ENCODE assay signal across 17 cellular contexts in genomic region chr20:42219005-42219404, GRCh38.
DNase-seq lines count a peak whose midpoint lies in the region; TF ChIP-seq lines count a peak whose summit lies in the region.
"Had no signal": no experiment of that assay in that cellular context is flagged by ENCODE, and none has a peak within 500 bp of the region (broad histone marks: within the 10 kb centered on the region; RNA-seq: fewer than 3 reads in every experiment).

No MANE protein-coding gene starts in this region.

- H3K36me3 Mint-ChIP-seq in endothelial cell (ENCODE audit: low read depth, unreplicated experiment) = peaks cover 8% of the 10 kb centered on the region
- no peaks in the 10 kb centered on the region for H3K36me3 Mint-ChIP-seq in T-helper 2 cell treated with Interferon-gamma antibody and Interleukin-4, amounts not matched to agents 5 μg/mL and 100 μg/mL, for 36 hours (ENCODE audit: low read depth)
- H3K36me3 Mint-ChIP-seq: CD8-positive, alpha-beta T cell; IgD-negative memory B cell had no signal

- H3K27me3 ChIP-seq in WERI-Rb-1 (ENCODE audit: insufficient read depth, low read depth, severe bottlenecking) = no peaks in the 10 kb centered on the region
- H3K27me3 ChIP-seq: BLaER1 treated with 17β-estradiol and CSF1 and Interleukin-3, amounts not matched to agents 10 nM and 100 nM had no signal

- H3K27me3 Mint-ChIP-seq in endothelial cell (ENCODE audit: unreplicated experiment) = peaks cover 4% of the 10 kb centered on the region
- H3K27me3 Mint-ChIP-seq in T-helper 2 cell treated with Interferon-gamma antibody and Interleukin-4, amounts not matched to agents 5 μg/mL and 100 μg/mL, for 36 hours (ENCODE audit: low read depth) = no peaks in the 10 kb centered on the region
- H3K27me3 Mint-ChIP-seq: IgD-negative memory B cell had no signal

- no peaks in the 10 kb centered on the region for H3K36me3 ChIP-seq in HEK293 (ENCODE audit: control insufficient read depth in 2 of 2, insufficient read depth in 1 of 2, low read length in 2 of 2)
- no peaks in the 10 kb centered on the region for H3K36me3 ChIP-seq in WERI-Rb-1
- H3K36me3 ChIP-seq: BLaER1 treated with 17β-estradiol and CSF1 and Interleukin-3, amounts not matched to agents 10 nM and 100 nM; HAP-1 had no signal

- peaks cover 63% of the 10 kb centered on the region for H3K9me3 Mint-ChIP-seq in endothelial cell (ENCODE audit: unreplicated experiment)
- H3K9me3 Mint-ChIP-seq in T-helper 2 cell treated with Interferon-gamma antibody and Interleukin-4, amounts not matched to agents 5 μg/mL and 100 μg/mL, for 36 hours = peaks cover 7% of the 10 kb centered on the region

- H3K4me3 Mint-ChIP-seq in endothelial cell (ENCODE audit: unreplicated experiment) = peak overlapping the region; percentile 31
- H3K4me3 Mint-ChIP-seq in T-helper 2 cell treated with Interferon-gamma antibody and Interleukin-4, amounts not matched to agents 5 μg/mL and 100 μg/mL, for 36 hours = no peak overlapping the region
- H3K4me3 Mint-ChIP-seq: CD8-positive, alpha-beta T cell; IgD-negative memory B cell had no signal

- no peaks in the 10 kb centered on the region for H3K4me1 ChIP-seq in HEK293 (ENCODE audit: control insufficient read depth, insufficient read depth, low read length)
- H3K4me1 ChIP-seq: HAP-1 had no signal

- no peak overlapping the region for H3K27ac Mint-ChIP-seq in endothelial cell (ENCODE audit: unreplicated experiment)
- no peak overlapping the region for H3K27ac Mint-ChIP-seq in T-helper 2 cell treated with Interferon-gamma antibody and Interleukin-4, amounts not matched to agents 5 μg/mL and 100 μg/mL, for 36 hours
- H3K27ac Mint-ChIP-seq: CD8-positive, alpha-beta T cell; IgD-negative memory B cell had no signal

- POLR2A ChIA-PET in HEK293 (lab: Yijun Ruan, JAX) = no interaction called here

- CTCF ChIA-PET in HEK293 (lab: Yijun Ruan, JAX) = no interaction called here

- H3K27ac ChIP-seq in HEK293 (ENCODE audit: extremely low read depth, low read depth, low read length) (no peak overlapping the region), WERI-Rb-1 (no peak overlapping the region)
- H3K27ac ChIP-seq: BLaER1 treated with 17β-estradiol and CSF1 and Interleukin-3, amounts not matched to agents 10 nM and 100 nM had no signal

- no peak overlapping the region for H3K4me3 ChIP-seq in HEK293 (ENCODE audit: low read depth, low read length)
- no peak overlapping the region for H3K4me3 ChIP-seq in WERI-Rb-1 (ENCODE audit: low read depth, low read length)
- H3K4me3 ChIP-seq: BLaER1 treated with 17β-estradiol and CSF1 and Interleukin-3, amounts not matched to agents 10 nM and 100 nM; HAP-1 had no signal

- DNase-seq in NCI-H1417 treated with DMSO at 0.1 percent for 48 hours (lab: John Stamatoyannopoulos, UW) (peak; percentile 70), NCI-H748 (lab: John Stamatoyannopoulos, UW; ENCODE audit: unreplicated experiment) (peak; percentile 93), endothelial cell (ENCODE audit: low spot score) (no peak), DMS 273 (lab: John Stamatoyannopoulos, UW; ENCODE audit: unreplicated experiment) (no peak), WERI-Rb-1 (no peak), superior temporal gyrus (ENCODE audit: extremely low spot score) (no peak)
- DNase-seq in T-helper 2 cell treated with Interferon-gamma antibody and Interleukin-4, amounts not matched to agents 5 μg/mL and 100 μg/mL, for 36 hours (ENCODE audit: low spot score) = no peak
- DNase-seq: Calu3; CD8-positive, alpha-beta T cell; DND-41; NCI-H1048; NCI-H187; NCI-H226 had no signal

- H3K9me3 ChIP-seq in HEK293 (ENCODE audit: control insufficient read depth, insufficient read depth, low read depth, low read length) (no peaks in the 10 kb centered on the region), WERI-Rb-1 (ENCODE audit: severe bottlenecking) (peaks cover 2% of the 10 kb centered on the region)
- H3K9me3 ChIP-seq: HAP-1 had no signal

- TF ChIP-seq CTCF in HEK293 (tag by site-specific recombination; IDR thresholded peaks at IDR 0.05) (no peak), endothelial cell (IDR thresholded peaks at IDR 0.05; ENCODE audit: unreplicated experiment) (no peak), WERI-Rb-1 (IDR thresholded peaks at IDR 0.05; ENCODE audit: low read depth, low read length) (no peak)

- H3K4me1 Mint-ChIP-seq in endothelial cell (ENCODE audit: unreplicated experiment) = no peaks in the 10 kb centered on the region
- no peaks in the 10 kb centered on the region for H3K4me1 Mint-ChIP-seq in T-helper 2 cell treated with Interferon-gamma antibody and Interleukin-4, amounts not matched to agents 5 μg/mL and 100 μg/mL, for 36 hours (ENCODE audit: low read depth)

TF ChIP-seq in HEK293, 187 proteins besides CTCF, POLR2A, EP300 and RAD21:
- TF ChIP-seq ZNF2 (tag by site-specific recombination; IDR thresholded peaks at IDR 0.05) (no peak), TCF7L2 (IDR thresholded peaks at IDR 0.05; ENCODE audit: borderline replicate concordance, low read depth, low read length) (0 out of 2 replicates have a peak, but pooled peaks have one; percentile 44)

Comparison
In these comparisons a context has a peak if more than half of its experiments do, and no peak if none do; other contexts are left out.
1. DNase-seq: peak in NCI-H1417 treated with DMSO at 0.1 percent for 48 hours (single experiment) and NCI-H748 (single experiment); none in endothelial cell (single experiment), T-helper 2 cell treated with Interferon-gamma antibody and Interleukin-4, amounts not matched to agents 5 μg/mL and 100 μg/mL, for 36 hours (single experiment), DMS 273 (single experiment), WERI-Rb-1 (single experiment) and superior temporal gyrus (single experiment).